1 cellular context compared by ENCODE assay signal in the genomic region with DNA sequence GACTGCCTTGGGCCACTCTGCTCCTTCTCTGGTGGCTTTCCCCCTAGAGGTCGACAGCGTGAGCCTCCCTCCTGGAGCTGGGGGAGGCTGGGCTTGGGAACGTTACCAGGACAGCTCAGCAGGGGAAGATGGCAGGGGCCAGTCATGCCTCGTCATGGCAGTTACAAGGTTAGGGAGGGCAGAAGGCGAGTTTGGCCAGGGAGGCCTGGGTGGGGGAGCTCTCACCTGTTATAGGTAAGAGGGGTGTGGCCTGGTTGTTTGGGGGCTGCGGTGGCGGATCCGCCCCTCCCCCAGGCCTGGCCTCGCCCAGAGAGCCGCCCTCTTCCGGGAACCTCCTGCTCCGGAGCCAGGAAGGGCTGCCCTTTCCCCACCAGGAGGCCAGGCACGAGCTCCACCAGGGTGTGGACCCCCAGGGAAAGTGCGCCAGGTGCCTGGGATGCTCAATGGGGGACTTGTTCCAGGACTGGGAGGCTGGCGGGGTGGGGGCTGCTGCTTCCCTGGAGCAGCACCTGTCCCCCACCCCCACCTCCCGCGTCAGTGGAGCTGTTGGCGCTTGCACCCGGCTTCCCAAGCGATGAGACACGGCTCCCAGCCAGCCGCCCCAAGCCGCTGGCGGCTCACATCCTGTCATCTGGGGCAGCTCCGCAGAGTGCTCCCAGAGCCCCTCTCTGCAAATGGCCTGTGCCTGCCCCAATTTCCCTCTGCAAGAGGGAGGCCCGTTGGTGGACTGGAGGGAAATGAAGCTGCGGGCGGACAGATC.
TF ChIP-seq lines count a peak whose summit lies in the region.

No MANE protein-coding gene starts in this region.

TF ChIP-seq in H1, 55 proteins besides CTCF, POLR2A, EP300 and RAD21:
- TF ChIP-seq KDM5A (IDR thresholded peaks at IDR 0.05; ENCODE audit: low read length): no peak
- peak; percentile 8; the same call in 1 of the 2 replicates for TF ChIP-seq GABPA (IDR thresholded peaks at IDR 0.05; ENCODE audit: borderline replicate concordance, insufficient read depth, low read length)
- TF ChIP-seq TAF1 (IDR thresholded peaks at IDR 0.05; ENCODE audit: low read depth, low read length): 0 out of 2 replicates have a peak, but pooled peaks have one; percentile 21
- TF ChIP-seq SP2 (IDR thresholded peaks at IDR 0.05; ENCODE audit: low read length): no peak
- TF ChIP-seq BACH1 (IDR thresholded peaks at IDR 0.05; ENCODE audit: low read length): peak; percentile 56
- TF ChIP-seq JUND (IDR thresholded peaks at IDR 0.05; ENCODE audit: low read length): no peak
- TF ChIP-seq CTBP2 (IDR thresholded peaks at IDR 0.05; ENCODE audit: borderline replicate concordance, insufficient read depth, insufficient read length, low read length): peak; percentile 22
- TF ChIP-seq KDM4A (IDR thresholded peaks at IDR 0.05; ENCODE audit: low read depth, low read length, severe bottlenecking): peak; percentile 82
- peak; percentile 69 for TF ChIP-seq ASH2L (IDR thresholded peaks at IDR 0.05; ENCODE audit: low read length)
- TF ChIP-seq, protein P1, sequence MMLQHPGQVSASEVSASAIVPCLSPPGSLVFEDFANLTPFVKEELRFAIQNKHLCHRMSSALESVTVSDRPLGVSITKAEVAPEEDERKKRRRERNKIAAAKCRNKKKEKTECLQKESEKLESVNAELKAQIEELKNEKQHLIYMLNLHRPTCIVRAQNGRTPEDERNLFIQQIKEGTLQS (IDR thresholded peaks at IDR 0.05; ENCODE audit: insufficient read depth, low read depth, low read length): no peak
- no peak for TF ChIP-seq ZNF274 (IDR thresholded peaks at IDR 0.05; ENCODE audit: borderline replicate concordance, extremely low read depth, low read length)
- no peak for TF ChIP-seq JUN (IDR thresholded peaks at IDR 0.05; ENCODE audit: low read depth, low read length)
- TF ChIP-seq POLR2AphosphoS5 (IDR thresholded peaks at IDR 0.05; ENCODE audit: low read depth, low read length): no peak
- TF ChIP-seq MAFK (IDR thresholded peaks at IDR 0.05; ENCODE audit: low read depth, low read length): peak; percentile 54; the same call in 1 of the 2 replicates
- TF ChIP-seq, protein P2, sequence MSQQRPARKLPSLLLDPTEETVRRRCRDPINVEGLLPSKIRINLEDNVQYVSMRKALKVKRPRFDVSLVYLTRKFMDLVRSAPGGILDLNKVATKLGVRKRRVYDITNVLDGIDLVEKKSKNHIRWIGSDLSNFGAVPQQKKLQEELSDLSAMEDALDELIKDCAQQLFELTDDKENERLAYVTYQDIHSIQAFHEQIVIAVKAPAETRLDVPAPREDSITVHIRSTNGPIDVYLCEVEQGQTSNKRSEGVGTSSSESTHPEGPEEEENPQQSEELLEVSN (IDR thresholded peaks at IDR 0.05): peak; percentile 56; the same call in 1 of the 2 replicates
- TF ChIP-seq, protein P3, sequence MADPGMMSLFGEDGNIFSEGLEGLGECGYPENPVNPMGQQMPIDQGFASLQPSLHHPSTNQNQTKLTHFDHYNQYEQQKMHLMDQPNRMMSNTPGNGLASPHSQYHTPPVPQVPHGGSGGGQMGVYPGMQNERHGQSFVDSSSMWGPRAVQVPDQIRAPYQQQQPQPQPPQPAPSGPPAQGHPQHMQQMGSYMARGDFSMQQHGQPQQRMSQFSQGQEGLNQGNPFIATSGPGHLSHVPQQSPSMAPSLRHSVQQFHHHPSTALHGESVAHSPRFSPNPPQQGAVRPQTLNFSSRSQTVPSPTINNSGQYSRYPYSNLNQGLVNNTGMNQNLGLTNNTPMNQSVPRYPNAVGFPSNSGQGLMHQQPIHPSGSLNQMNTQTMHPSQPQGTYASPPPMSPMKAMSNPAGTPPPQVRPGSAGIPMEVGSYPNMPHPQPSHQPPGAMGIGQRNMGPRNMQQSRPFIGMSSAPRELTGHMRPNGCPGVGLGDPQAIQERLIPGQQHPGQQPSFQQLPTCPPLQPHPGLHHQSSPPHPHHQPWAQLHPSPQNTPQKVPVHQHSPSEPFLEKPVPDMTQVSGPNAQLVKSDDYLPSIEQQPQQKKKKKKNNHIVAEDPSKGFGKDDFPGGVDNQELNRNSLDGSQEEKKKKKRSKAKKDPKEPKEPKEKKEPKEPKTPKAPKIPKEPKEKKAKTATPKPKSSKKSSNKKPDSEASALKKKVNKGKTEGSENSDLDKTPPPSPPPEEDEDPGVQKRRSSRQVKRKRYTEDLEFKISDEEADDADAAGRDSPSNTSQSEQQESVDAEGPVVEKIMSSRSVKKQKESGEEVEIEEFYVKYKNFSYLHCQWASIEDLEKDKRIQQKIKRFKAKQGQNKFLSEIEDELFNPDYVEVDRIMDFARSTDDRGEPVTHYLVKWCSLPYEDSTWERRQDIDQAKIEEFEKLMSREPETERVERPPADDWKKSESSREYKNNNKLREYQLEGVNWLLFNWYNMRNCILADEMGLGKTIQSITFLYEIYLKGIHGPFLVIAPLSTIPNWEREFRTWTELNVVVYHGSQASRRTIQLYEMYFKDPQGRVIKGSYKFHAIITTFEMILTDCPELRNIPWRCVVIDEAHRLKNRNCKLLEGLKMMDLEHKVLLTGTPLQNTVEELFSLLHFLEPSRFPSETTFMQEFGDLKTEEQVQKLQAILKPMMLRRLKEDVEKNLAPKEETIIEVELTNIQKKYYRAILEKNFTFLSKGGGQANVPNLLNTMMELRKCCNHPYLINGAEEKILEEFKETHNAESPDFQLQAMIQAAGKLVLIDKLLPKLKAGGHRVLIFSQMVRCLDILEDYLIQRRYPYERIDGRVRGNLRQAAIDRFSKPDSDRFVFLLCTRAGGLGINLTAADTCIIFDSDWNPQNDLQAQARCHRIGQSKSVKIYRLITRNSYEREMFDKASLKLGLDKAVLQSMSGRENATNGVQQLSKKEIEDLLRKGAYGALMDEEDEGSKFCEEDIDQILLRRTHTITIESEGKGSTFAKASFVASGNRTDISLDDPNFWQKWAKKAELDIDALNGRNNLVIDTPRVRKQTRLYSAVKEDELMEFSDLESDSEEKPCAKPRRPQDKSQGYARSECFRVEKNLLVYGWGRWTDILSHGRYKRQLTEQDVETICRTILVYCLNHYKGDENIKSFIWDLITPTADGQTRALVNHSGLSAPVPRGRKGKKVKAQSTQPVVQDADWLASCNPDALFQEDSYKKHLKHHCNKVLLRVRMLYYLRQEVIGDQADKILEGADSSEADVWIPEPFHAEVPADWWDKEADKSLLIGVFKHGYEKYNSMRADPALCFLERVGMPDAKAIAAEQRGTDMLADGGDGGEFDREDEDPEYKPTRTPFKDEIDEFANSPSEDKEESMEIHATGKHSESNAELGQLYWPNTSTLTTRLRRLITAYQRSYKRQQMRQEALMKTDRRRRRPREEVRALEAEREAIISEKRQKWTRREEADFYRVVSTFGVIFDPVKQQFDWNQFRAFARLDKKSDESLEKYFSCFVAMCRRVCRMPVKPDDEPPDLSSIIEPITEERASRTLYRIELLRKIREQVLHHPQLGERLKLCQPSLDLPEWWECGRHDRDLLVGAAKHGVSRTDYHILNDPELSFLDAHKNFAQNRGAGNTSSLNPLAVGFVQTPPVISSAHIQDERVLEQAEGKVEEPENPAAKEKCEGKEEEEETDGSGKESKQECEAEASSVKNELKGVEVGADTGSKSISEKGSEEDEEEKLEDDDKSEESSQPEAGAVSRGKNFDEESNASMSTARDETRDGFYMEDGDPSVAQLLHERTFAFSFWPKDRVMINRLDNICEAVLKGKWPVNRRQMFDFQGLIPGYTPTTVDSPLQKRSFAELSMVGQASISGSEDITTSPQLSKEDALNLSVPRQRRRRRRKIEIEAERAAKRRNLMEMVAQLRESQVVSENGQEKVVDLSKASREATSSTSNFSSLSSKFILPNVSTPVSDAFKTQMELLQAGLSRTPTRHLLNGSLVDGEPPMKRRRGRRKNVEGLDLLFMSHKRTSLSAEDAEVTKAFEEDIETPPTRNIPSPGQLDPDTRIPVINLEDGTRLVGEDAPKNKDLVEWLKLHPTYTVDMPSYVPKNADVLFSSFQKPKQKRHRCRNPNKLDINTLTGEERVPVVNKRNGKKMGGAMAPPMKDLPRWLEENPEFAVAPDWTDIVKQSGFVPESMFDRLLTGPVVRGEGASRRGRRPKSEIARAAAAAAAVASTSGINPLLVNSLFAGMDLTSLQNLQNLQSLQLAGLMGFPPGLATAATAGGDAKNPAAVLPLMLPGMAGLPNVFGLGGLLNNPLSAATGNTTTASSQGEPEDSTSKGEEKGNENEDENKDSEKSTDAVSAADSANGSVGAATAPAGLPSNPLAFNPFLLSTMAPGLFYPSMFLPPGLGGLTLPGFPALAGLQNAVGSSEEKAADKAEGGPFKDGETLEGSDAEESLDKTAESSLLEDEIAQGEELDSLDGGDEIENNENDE (IDR thresholded peaks at IDR 0.05; ENCODE audit: insufficient replicate concordance, low read length): no peak
- TF ChIP-seq, protein P4, sequence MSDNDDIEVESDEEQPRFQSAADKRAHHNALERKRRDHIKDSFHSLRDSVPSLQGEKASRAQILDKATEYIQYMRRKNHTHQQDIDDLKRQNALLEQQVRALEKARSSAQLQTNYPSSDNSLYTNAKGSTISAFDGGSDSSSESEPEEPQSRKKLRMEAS (IDR thresholded peaks at IDR 0.05): peak; percentile 7; the same call in 1 of the 2 replicates
- TF ChIP-seq CEBPB (IDR thresholded peaks at IDR 0.05; ENCODE audit: low read depth, low read length): no peak
- TF ChIP-seq TBP (IDR thresholded peaks at IDR 0.05; ENCODE audit: low read depth, low read length): no peak
TF ChIP-seq in H1: peak in this region for 9.
